ENCODE assay signal across 1 cellular context in the genomic region with DNA sequence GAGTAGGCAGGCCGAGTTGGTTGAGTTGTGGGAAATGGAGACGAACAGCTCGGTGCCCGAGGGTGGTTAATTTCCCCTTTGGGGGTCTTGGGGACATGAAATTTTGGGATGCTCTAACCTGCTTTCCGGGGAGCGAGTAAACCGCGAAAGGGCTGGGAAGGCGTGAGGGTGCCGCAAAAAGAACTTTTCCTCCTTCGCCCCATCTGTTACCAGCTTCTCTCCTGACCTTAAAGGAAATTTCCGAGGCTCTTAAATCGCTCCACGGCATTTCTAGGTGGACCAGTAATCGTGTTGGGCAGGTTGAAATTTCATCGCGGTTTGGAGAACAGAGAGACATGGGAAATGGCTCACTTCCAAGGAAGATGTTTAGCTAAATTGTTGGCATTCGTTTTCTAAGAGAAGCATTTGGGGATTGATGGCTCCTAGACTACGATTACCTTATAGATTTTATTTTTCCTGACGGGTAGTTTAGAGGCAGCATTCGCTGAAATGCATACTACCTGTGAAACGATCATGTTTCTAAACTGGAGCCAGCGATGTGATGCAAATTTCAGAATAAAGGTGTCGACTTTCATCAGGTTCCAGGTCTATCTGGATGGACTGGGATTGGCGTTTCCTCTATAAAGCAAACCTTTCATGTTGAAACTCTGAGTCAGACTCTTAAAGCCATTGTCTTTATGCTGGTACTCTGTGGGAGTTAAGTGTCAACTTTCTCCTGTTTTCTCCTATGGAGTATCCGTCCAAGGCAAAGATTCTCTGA.
A peak's percentile ranks its signal among the peaks of the same experiment; 100 is the strongest.
TF ChIP-seq lines count a peak whose summit lies in the region.

No MANE protein-coding gene starts in this region.

TF ChIP-seq in WTC11, 78 proteins besides CTCF, POLR2A, EP300 and RAD21 (continued from another document):
- TF ChIP-seq ZNF232 (CRISPR knock-in tag; IDR thresholded peaks at IDR 0.05) (no peak), FOXK1 (CRISPR knock-in tag; IDR thresholded peaks at IDR 0.05) (no peak), ZNF317 (CRISPR knock-in tag; IDR thresholded peaks at IDR 0.05; ENCODE audit: borderline replicate concordance, low read depth) (no peak), TEAD1 (CRISPR knock-in tag; IDR thresholded peaks at IDR 0.05) (no peak), MYBL2 (CRISPR knock-in tag; IDR thresholded peaks at IDR 0.05) (no peak), CREB1 (CRISPR knock-in tag; IDR thresholded peaks at IDR 0.05) (no peak), ESRRA (CRISPR knock-in tag; IDR thresholded peaks at IDR 0.05; ENCODE audit: borderline replicate concordance) (no peak), EMX1 (CRISPR knock-in tag; IDR thresholded peaks at IDR 0.05) (no peak), TP53 (CRISPR knock-in tag; IDR thresholded peaks at IDR 0.05) (no peak), GABPB1 (CRISPR knock-in tag; IDR thresholded peaks at IDR 0.05) (0 out of 2 replicates have a peak, but pooled peaks have one; percentile 11)
- TF ChIP-seq, protein P1, sequence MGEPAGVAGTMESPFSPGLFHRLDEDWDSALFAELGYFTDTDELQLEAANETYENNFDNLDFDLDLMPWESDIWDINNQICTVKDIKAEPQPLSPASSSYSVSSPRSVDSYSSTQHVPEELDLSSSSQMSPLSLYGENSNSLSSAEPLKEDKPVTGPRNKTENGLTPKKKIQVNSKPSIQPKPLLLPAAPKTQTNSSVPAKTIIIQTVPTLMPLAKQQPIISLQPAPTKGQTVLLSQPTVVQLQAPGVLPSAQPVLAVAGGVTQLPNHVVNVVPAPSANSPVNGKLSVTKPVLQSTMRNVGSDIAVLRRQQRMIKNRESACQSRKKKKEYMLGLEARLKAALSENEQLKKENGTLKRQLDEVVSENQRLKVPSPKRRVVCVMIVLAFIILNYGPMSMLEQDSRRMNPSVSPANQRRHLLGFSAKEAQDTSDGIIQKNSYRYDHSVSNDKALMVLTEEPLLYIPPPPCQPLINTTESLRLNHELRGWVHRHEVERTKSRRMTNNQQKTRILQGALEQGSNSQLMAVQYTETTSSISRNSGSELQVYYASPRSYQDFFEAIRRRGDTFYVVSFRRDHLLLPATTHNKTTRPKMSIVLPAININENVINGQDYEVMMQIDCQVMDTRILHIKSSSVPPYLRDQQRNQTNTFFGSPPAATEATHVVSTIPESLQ (CRISPR knock-in tag; IDR thresholded peaks at IDR 0.05), result no peak
- TF ChIP-seq, protein P2, sequence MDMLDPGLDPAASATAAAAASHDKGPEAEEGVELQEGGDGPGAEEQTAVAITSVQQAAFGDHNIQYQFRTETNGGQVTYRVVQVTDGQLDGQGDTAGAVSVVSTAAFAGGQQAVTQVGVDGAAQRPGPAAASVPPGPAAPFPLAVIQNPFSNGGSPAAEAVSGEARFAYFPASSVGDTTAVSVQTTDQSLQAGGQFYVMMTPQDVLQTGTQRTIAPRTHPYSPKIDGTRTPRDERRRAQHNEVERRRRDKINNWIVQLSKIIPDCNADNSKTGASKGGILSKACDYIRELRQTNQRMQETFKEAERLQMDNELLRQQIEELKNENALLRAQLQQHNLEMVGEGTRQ (CRISPR knock-in tag; IDR thresholded peaks at IDR 0.05), result no peak
- TF ChIP-seq, protein P3, sequence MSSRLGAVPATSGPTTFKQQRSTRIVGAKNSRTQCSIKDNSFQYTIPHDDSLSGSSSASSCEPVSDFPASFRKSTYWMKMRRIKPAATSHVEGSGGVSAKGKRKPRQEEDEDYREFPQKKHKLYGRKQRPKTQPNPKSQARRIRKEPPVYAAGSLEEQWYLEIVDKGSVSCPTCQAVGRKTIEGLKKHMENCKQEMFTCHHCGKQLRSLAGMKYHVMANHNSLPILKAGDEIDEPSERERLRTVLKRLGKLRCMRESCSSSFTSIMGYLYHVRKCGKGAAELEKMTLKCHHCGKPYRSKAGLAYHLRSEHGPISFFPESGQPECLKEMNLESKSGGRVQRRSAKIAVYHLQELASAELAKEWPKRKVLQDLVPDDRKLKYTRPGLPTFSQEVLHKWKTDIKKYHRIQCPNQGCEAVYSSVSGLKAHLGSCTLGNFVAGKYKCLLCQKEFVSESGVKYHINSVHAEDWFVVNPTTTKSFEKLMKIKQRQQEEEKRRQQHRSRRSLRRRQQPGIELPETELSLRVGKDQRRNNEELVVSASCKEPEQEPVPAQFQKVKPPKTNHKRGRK (CRISPR knock-in tag; IDR thresholded peaks at IDR 0.05; ENCODE audit: borderline replicate concordance), result no peak
- TF ChIP-seq, protein P4, sequence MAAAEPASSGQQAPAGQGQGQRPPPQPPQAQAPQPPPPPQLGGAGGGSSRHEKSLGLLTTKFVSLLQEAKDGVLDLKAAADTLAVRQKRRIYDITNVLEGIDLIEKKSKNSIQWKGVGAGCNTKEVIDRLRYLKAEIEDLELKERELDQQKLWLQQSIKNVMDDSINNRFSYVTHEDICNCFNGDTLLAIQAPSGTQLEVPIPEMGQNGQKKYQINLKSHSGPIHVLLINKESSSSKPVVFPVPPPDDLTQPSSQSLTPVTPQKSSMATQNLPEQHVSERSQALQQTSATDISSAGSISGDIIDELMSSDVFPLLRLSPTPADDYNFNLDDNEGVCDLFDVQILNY (CRISPR knock-in tag; IDR thresholded peaks at IDR 0.05), result no peak
TF ChIP-seq in WTC11: peak in this region for 3.
